Comparison of ENCODE assay signal across 20 cellular contexts in genomic region chr2:140027320-140027719, GRCh38.
DNase-seq lines count a peak whose midpoint lies in the region; ATAC-seq and TF ChIP-seq lines count a peak whose summit lies in the region.
"Had no signal": no experiment of that assay in that cellular context is flagged by ENCODE, and none has a peak within 500 bp of the region (broad histone marks: within the 10 kb centered on the region; RNA-seq: fewer than 3 reads in every experiment).

No MANE protein-coding gene starts in this region.

- H2AFZ ChIP-seq in neural progenitor cell (replicated peaks): no peak overlapping the region

- H3K27me3 ChIP-seq in neural progenitor cell: no peaks in the 10 kb centered on the region
- H3K27me3 ChIP-seq: SJSA1 had no signal

- TF ChIP-seq CTCF in NB4 (IDR thresholded peaks at IDR 0.05; ENCODE audit: low read depth, low read length) (no peak), WTC11 (IDR thresholded peaks at IDR 0.05) (no peak), neural progenitor cell (IDR thresholded peaks at IDR 0.05) (peak; percentile 28)

- CTCF ChIA-PET in WTC11 (lab: Charles Lee): no interaction called here

- POLR2A ChIA-PET in WTC11 (lab: Charles Lee): no interaction called here

- no peak overlapping the region for H3K27ac ChIP-seq in neural progenitor cell
- H3K27ac ChIP-seq: C4-2B, SJSA1 had no signal

- no peak overlapping the region for H3K4me2 ChIP-seq in neural progenitor cell

- TF ChIP-seq POLR2A in NB4 (IDR thresholded peaks at IDR 0.05; ENCODE audit: extremely low read depth, insufficient read length): no peak

- H3K36me3 ChIP-seq in neural progenitor cell: no peaks in the 10 kb centered on the region
- H3K36me3 ChIP-seq: SJSA1 had no signal

- H3K9me3 Mint-ChIP-seq in WTC11 (peaks cover 3% of the 10 kb centered on the region; the same call in 1 of the 2 replicates), neural progenitor cell (no peaks in the 10 kb centered on the region)

- H3K9ac ChIP-seq in neural progenitor cell: no peak overlapping the region

- H3K27ac Mint-ChIP-seq in WTC11: no peak overlapping the region
- H3K27ac Mint-ChIP-seq in neural progenitor cell: no peak overlapping the region
- H3K27ac Mint-ChIP-seq: CD8-positive, alpha-beta memory T cell had no signal

- H3K27me3 Mint-ChIP-seq in WTC11 (ENCODE audit: low read depth) (no peaks in the 10 kb centered on the region), neural progenitor cell (ENCODE audit: insufficient read depth, low read depth) (no peaks in the 10 kb centered on the region)
- H3K27me3 Mint-ChIP-seq: CD8-positive, alpha-beta memory T cell had no signal

- no peaks in the 10 kb centered on the region for H4K20me1 ChIP-seq in neural progenitor cell (ENCODE audit: low read depth)

- H3K4me3 Mint-ChIP-seq in WTC11 (no peak overlapping the region), neural progenitor cell (no peak overlapping the region)
- H3K4me3 Mint-ChIP-seq: CD8-positive, alpha-beta memory T cell had no signal

- DNase-seq in NCI-H82 (lab: John Stamatoyannopoulos, UW): peak; percentile 17
- no peak for DNase-seq in NCI-H82 treated with DMSO at 0.1 percent for 48 hours (lab: John Stamatoyannopoulos, UW; ENCODE audit: unreplicated experiment)
- peak; percentile 3 for DNase-seq in NB4 (ENCODE audit: low read depth)
- DNase-seq in WTC11 (ENCODE audit: low spot score): peak; percentile 17
- DNase-seq in neural progenitor cell (ENCODE audit: low spot score): peak; percentile 16
- no peak for DNase-seq in stimulated activated CD4-positive, alpha-beta T cell treated with anti-CD3 and anti-CD28 coated beads, Interleukin-4, amount 100 ng/mL, for 24 hours
- DNase-seq in activated CD8-positive, alpha-beta memory T cell treated with anti-CD3 and anti-CD28 coated beads, Interleukin-2, amount 50 U/mL, for 4 hours: no peak
- DNase-seq: 8988T; CD8-positive, alpha-beta memory T cell; HCEC 1CT; Karpas-422; NCI-H1417; NCI-H187 treated with DMSO at 0.1 percent for 48 hours; NCI-H2107; NK-92 treated with Interleukin-12 subunit alpha and Interleukin-12 subunit beta, amount 100 ng/mL, for 24 hours; T-helper 2 cell had no signal

- peak; percentile 86 for ATAC-seq in WTC11
- no peak for ATAC-seq in HG03342 (IDR thresholded peaks at IDR 0.05; ENCODE audit: unreplicated experiment)
- ATAC-seq: Panc1 had no signal

- no peaks in the 10 kb centered on the region for H3K4me1 ChIP-seq in neural progenitor cell
- H3K4me1 ChIP-seq: SJSA1 had no signal

- H3K4me1 Mint-ChIP-seq in WTC11 (peaks cover 12% of the 10 kb centered on the region), neural progenitor cell (no peaks in the 10 kb centered on the region)
- H3K4me1 Mint-ChIP-seq: CD8-positive, alpha-beta memory T cell had no signal

- H3K9me3 ChIP-seq in neural progenitor cell (ENCODE audit: low read depth): no peaks in the 10 kb centered on the region
- H3K9me3 ChIP-seq: SJSA1 had no signal

- H3K36me3 Mint-ChIP-seq in WTC11 (no peaks in the 10 kb centered on the region), neural progenitor cell (no peaks in the 10 kb centered on the region)
- H3K36me3 Mint-ChIP-seq: CD8-positive, alpha-beta memory T cell had no signal

- no peaks in the 10 kb centered on the region for H3F3A ChIP-seq in neural progenitor cell (ENCODE audit: low read depth)

- H3K4me3 ChIP-seq in NB4 (ENCODE audit: low read depth, low read length): no peak overlapping the region
- no peak overlapping the region for H3K4me3 ChIP-seq in neural progenitor cell
- H3K4me3 ChIP-seq: SJSA1 had no signal

- no peaks in the 10 kb centered on the region for H3K79me2 ChIP-seq in neural progenitor cell (ENCODE audit: low read depth)

TF ChIP-seq in WTC11, 78 proteins besides CTCF, POLR2A, EP300 and RAD21:
- TF ChIP-seq TCF7 (CRISPR knock-in tag; IDR thresholded peaks at IDR 0.05; ENCODE audit: low read depth) (no peak), ZMAT4 (CRISPR knock-in tag; IDR thresholded peaks at IDR 0.05) (no peak), MXD4 (CRISPR knock-in tag; IDR thresholded peaks at IDR 0.05; ENCODE audit: borderline replicate concordance) (no peak), JAZF1 (CRISPR knock-in tag; IDR thresholded peaks at IDR 0.05) (no peak), MLX (CRISPR knock-in tag; IDR thresholded peaks at IDR 0.05) (no peak), IRF1 (CRISPR knock-in tag; IDR thresholded peaks at IDR 0.05) (no peak), ATF1 (CRISPR knock-in tag; IDR thresholded peaks at IDR 0.05) (no peak), ERG (CRISPR knock-in tag; IDR thresholded peaks at IDR 0.05) (no peak)

Comparison
In these comparisons a context has a peak if more than half of its experiments do, and no peak if none do; other contexts are left out.
1. DNase-seq: peak in NCI-H82 (single experiment), NB4 (single experiment), WTC11 (single experiment) and neural progenitor cell (single experiment); none in NCI-H82 treated with DMSO at 0.1 percent for 48 hours (single experiment), stimulated activated CD4-positive, alpha-beta T cell treated with anti-CD3 and anti-CD28 coated beads, Interleukin-4, amount 100 ng/mL, for 24 hours (single experiment) and activated CD8-positive, alpha-beta memory T cell treated with anti-CD3 and anti-CD28 coated beads, Interleukin-2, amount 50 U/mL, for 4 hours (single experiment).